Comparison of ENCODE assay signal across 9 cellular contexts in the genomic region with DNA sequence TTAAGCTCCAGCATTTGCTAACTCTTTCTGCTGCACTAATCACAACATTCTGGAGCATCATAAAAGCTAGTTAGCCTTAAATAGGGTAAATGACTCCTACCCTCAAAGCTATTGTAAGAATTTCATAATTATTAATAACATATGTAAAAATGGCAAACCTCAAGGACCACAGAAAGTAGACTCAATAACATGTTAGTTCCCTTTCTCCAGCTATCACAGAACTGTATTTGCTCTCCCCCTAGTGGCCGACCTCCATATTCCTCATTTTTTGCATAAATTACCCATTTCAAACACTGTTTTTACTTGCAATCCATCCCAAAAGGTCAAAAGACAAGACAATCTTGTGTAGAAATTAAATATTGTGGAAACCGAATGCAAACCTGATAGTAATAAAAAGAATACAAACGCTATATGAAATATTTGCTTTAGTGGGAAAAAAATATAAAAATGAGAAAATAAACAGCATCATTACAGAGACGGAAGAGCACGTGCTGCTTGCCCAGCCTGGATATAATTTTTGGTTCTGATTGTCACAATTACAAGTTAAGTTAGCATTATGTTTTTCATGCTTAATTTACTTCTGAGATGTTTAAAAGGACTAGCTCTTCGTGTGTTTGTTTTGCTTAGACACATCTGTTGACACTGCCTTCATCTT.
A peak's percentile ranks its signal among the peaks of the same experiment; 100 is the strongest.
DNase-seq lines count a peak whose midpoint lies in the region; ATAC-seq and TF ChIP-seq lines count a peak whose summit lies in the region.
"Had no signal": no experiment of that assay in that cellular context is flagged by ENCODE, and none has a peak within 500 bp of the region (broad histone marks: within the 10 kb centered on the region; RNA-seq: fewer than 3 reads in every experiment).

No MANE protein-coding gene starts in this region.

- no peak overlapping the region for H3K4me3 Mint-ChIP-seq in activated CD4-positive, alpha-beta T cell treated with anti-CD3 and anti-CD28 coated beads, Interleukin-2, amount 10 ng/mL, durations not matched to agents 24 days and 14 days
- no peak overlapping the region for H3K4me3 Mint-ChIP-seq in endodermal cell
- no peak overlapping the region for H3K4me3 Mint-ChIP-seq in activated T-helper 17 cell treated with anti-CD3 and anti-CD28 coated beads, Interleukin-2, amount 50 U/mL, for 72 hours
- H3K4me3 Mint-ChIP-seq: central memory CD8-positive, alpha-beta T cell had no signal

- BruUV-seq in OCI-LY7 (replicated peaks; lab: Mats Ljungman, UMichigan) = no TSS peak

- H3K4me1 ChIP-seq in OCI-LY7 (ENCODE audit: insufficient read depth, low read length, poor library complexity, severe bottlenecking) (no peaks in the 10 kb centered on the region), endodermal cell (ENCODE audit: control insufficient read depth, insufficient read depth, low read length) (no peaks in the 10 kb centered on the region)

- H4K20me1 ChIP-seq in OCI-LY7 (ENCODE audit: insufficient read depth, low read length) = no peaks in the 10 kb centered on the region

- no peaks in the 10 kb centered on the region for H3K27me3 ChIP-seq in endodermal cell (ENCODE audit: control insufficient read depth, insufficient read depth, low read length, poor library complexity, severe bottlenecking)

- POLR2A ChIA-PET in OCI-LY7 (lab: Charles Lee) = interaction anchor here (0.6 to 1.8 kb wide), 6 partner anchors 9 to 726 kb away, joined by 3 to 7 read pairs (median 4); no protein-coding TSS in a partner anchor

- CTCF ChIA-PET in OCI-LY7 (lab: Charles Lee; ENCODE audit: unreplicated experiment) = interaction anchor here (0.8 kb wide), 1 partner anchor 9 kb away, joined by 3 read pairs; no protein-coding TSS in a partner anchor

- H3K27me3 Mint-ChIP-seq in activated CD4-positive, alpha-beta T cell treated with anti-CD3 and anti-CD28 coated beads, Interleukin-2, amount 10 ng/mL, durations not matched to agents 24 days and 14 days = no peaks in the 10 kb centered on the region
- no peaks in the 10 kb centered on the region for H3K27me3 Mint-ChIP-seq in endodermal cell (ENCODE audit: insufficient read depth)
- H3K27me3 Mint-ChIP-seq in activated T-helper 17 cell treated with anti-CD3 and anti-CD28 coated beads, Interleukin-2, amount 50 U/mL, for 72 hours = no peaks in the 10 kb centered on the region
- H3K27me3 Mint-ChIP-seq: central memory CD8-positive, alpha-beta T cell had no signal

- intact Hi-C loops in activated CD4-positive, alpha-beta T cell treated with anti-CD3 and anti-CD28 coated beads, Interleukin-2, amount 10 ng/mL, durations not matched to agents 24 days and 14 days (cut with micrococcal nuclease) = no loop called here
- intact Hi-C loops in OCI-LY7 (cut with micrococcal nuclease; ENCODE audit: unreplicated experiment) = no loop called here

- H3K9ac ChIP-seq in endodermal cell (ENCODE audit: extremely low read depth, low read length, poor library complexity, severe bottlenecking) = no peak overlapping the region

- H3K36me3 ChIP-seq in OCI-LY7 (ENCODE audit: insufficient read depth, low read length) (no peaks in the 10 kb centered on the region), endodermal cell (ENCODE audit: control insufficient read depth, insufficient read depth, low read length) (no peaks in the 10 kb centered on the region)

- ATAC-seq in GM21723 (IDR thresholded peaks at IDR 0.05; ENCODE audit: unreplicated experiment) = peak; percentile 88
- ATAC-seq in activated T-helper 17 cell treated with anti-CD3 and anti-CD28 coated beads, Interleukin-2, amount 50 U/mL, for 72 hours (replicated peaks) = no peak

- H3K27ac ChIP-seq in OCI-LY7 (ENCODE audit: low read depth, low read length, poor library complexity, severe bottlenecking) = no peak overlapping the region
- no peak overlapping the region for H3K27ac ChIP-seq in endodermal cell (ENCODE audit: low read depth, low read length)

- no peak overlapping the region for H3K27ac Mint-ChIP-seq in activated CD4-positive, alpha-beta T cell treated with anti-CD3 and anti-CD28 coated beads, Interleukin-2, amount 10 ng/mL, durations not matched to agents 24 days and 14 days
- no peak overlapping the region for H3K27ac Mint-ChIP-seq in endodermal cell
- no peak overlapping the region for H3K27ac Mint-ChIP-seq in activated T-helper 17 cell treated with anti-CD3 and anti-CD28 coated beads, Interleukin-2, amount 50 U/mL, for 72 hours

- H2AFZ ChIP-seq in OCI-LY7 (ENCODE audit: low read length) = no peak overlapping the region

- TF ChIP-seq CTCF in OCI-LY7 (conservative IDR thresholded peaks at IDR 0.05; ENCODE audit: low read length) (peak; percentile 93), endodermal cell (conservative IDR thresholded peaks at IDR 0.05) (peak; percentile 100)

- no peak overlapping the region for H3K4me2 ChIP-seq in OCI-LY7 (ENCODE audit: low read length)

- no peaks in the 10 kb centered on the region for H3K36me3 Mint-ChIP-seq in activated CD4-positive, alpha-beta T cell treated with anti-CD3 and anti-CD28 coated beads, Interleukin-2, amount 10 ng/mL, durations not matched to agents 24 days and 14 days (ENCODE audit: low read depth)
- no peaks in the 10 kb centered on the region for H3K36me3 Mint-ChIP-seq in endodermal cell (ENCODE audit: low read depth)
- no peaks in the 10 kb centered on the region for H3K36me3 Mint-ChIP-seq in activated T-helper 17 cell treated with anti-CD3 and anti-CD28 coated beads, Interleukin-2, amount 50 U/mL, for 72 hours (ENCODE audit: low read depth)

- DNase-seq in activated CD4-positive, alpha-beta T cell treated with anti-CD3 and anti-CD28 coated beads, Interleukin-2, amount 10 ng/mL, durations not matched to agents 24 days and 14 days = peak; percentile 59
- no peak for DNase-seq in activated CD4-positive, alpha-beta T cell treated with anti-CD3 and anti-CD28 coated beads for 1 hour
- DNase-seq in HT-29 (ENCODE audit: low spot score) (peak; percentile 40), OCI-LY7 (ENCODE audit: low spot score) (peak; percentile 50), endodermal cell (peak; percentile 80), non-pigmented ciliary epithelial cell (ENCODE audit: low read depth) (peak; percentile 10)

- no peaks in the 10 kb centered on the region for H3K9me2 ChIP-seq in OCI-LY7 (ENCODE audit: insufficient read depth, low read length)

- H3K79me2 ChIP-seq in OCI-LY7 (ENCODE audit: insufficient read depth, low read depth, low read length) = no peaks in the 10 kb centered on the region

- H3K9me3 ChIP-seq in OCI-LY7 (ENCODE audit: low read length) (no peaks in the 10 kb centered on the region), endodermal cell (ENCODE audit: control insufficient read depth, low read length) (no peaks in the 10 kb centered on the region)

- H3K4me3 ChIP-seq in OCI-LY7 (ENCODE audit: low read depth, low read length, poor library complexity, severe bottlenecking) (no peak overlapping the region), endodermal cell (ENCODE audit: low read length) (no peak overlapping the region)

- H3K9me3 Mint-ChIP-seq in activated CD4-positive, alpha-beta T cell treated with anti-CD3 and anti-CD28 coated beads, Interleukin-2, amount 10 ng/mL, durations not matched to agents 24 days and 14 days = no peaks in the 10 kb centered on the region
- peaks cover 2% of the 10 kb centered on the region for H3K9me3 Mint-ChIP-seq in endodermal cell
- H3K9me3 Mint-ChIP-seq in activated T-helper 17 cell treated with anti-CD3 and anti-CD28 coated beads, Interleukin-2, amount 50 U/mL, for 72 hours = peaks cover 7% of the 10 kb centered on the region

- no peaks in the 10 kb centered on the region for H3K4me1 Mint-ChIP-seq in activated CD4-positive, alpha-beta T cell treated with anti-CD3 and anti-CD28 coated beads, Interleukin-2, amount 10 ng/mL, durations not matched to agents 24 days and 14 days
- H3K4me1 Mint-ChIP-seq in endodermal cell = peaks cover 47% of the 10 kb centered on the region
- no peaks in the 10 kb centered on the region for H3K4me1 Mint-ChIP-seq in activated T-helper 17 cell treated with anti-CD3 and anti-CD28 coated beads, Interleukin-2, amount 50 U/mL, for 72 hours
- H3K4me1 Mint-ChIP-seq: central memory CD8-positive, alpha-beta T cell had no signal

- WGBS in endodermal cell (ENCODE audit: insufficient coverage in 1 of 2, insufficient read length in 1 of 2), 2 experiments = 44 to 53% methylated on average over 5 to 6 of the region's 6 CpGs
